15 cellular contexts compared by ENCODE assay signal in genomic region chr4:79723507-79723906, GRCh38.
"Had no signal": no experiment of that assay in that cellular context is flagged by ENCODE, and none has a peak within 500 bp of the region (broad histone marks: within the 10 kb centered on the region; RNA-seq: fewer than 3 reads in every experiment).

No MANE protein-coding gene starts in this region.

- H3K4me1 ChIP-seq: gastrocnemius medialis, thyroid gland, uterus had no signal

- H3K36me3 ChIP-seq: gastrocnemius medialis, thyroid gland, uterus, WERI-Rb-1 had no signal

- H3K4me1 Mint-ChIP-seq: natural killer cell, T-cell had no signal

- H3K36me3 Mint-ChIP-seq: natural killer cell, T-cell had no signal

- H3K27me3 ChIP-seq: gastrocnemius medialis, thyroid gland, uterus had no signal

- H3K9me3 Mint-ChIP-seq: T-cell had no signal

- H3K9me3 ChIP-seq: gastrocnemius medialis, thyroid gland, uterus had no signal

- H3K4me3 Mint-ChIP-seq: activated CD8-positive, alpha-beta T cell treated with anti-CD3 and anti-CD28 coated beads, Interleukin-2, amount 10 ng/mL, durations not matched to agents 7 days and 5 days; natural killer cell; T-cell had no signal

- H3K27ac Mint-ChIP-seq: activated CD8-positive, alpha-beta T cell treated with anti-CD3 and anti-CD28 coated beads, Interleukin-2, amount 10 ng/mL, durations not matched to agents 7 days and 5 days; natural killer cell; T-cell had no signal

- DNase-seq: activated CD4-positive, alpha-beta T cell treated with anti-CD3 and anti-CD28 coated beads for 48 hours; activated CD8-positive, alpha-beta T cell treated with anti-CD3 and anti-CD28 coated beads, Interleukin-2, amount 10 ng/mL, durations not matched to agents 7 days and 5 days; activated naive CD4-positive, alpha-beta T cell treated with Interleukin-2 at 50 U/mL for 16 hours; caudate nucleus; cortex of kidney; effector memory CD4-positive, alpha-beta T cell; gastrocnemius medialis; natural killer cell; stimulated activated CD4-positive, alpha-beta T cell treated with anti-CD3 and anti-CD28 coated beads, Interleukin-15, amount 100 ng/mL, for 24 hours; T-cell; thyroid gland; uterus; WERI-Rb-1 had no signal

- H3K4me3 ChIP-seq: gastrocnemius medialis, lung, thyroid gland, uterus had no signal

- H3K27ac ChIP-seq: epithelial cell of prostate, gastrocnemius medialis, thyroid gland, uterus, WERI-Rb-1 had no signal
